1 cellular context compared by ENCODE assay signal in the genomic region with DNA sequence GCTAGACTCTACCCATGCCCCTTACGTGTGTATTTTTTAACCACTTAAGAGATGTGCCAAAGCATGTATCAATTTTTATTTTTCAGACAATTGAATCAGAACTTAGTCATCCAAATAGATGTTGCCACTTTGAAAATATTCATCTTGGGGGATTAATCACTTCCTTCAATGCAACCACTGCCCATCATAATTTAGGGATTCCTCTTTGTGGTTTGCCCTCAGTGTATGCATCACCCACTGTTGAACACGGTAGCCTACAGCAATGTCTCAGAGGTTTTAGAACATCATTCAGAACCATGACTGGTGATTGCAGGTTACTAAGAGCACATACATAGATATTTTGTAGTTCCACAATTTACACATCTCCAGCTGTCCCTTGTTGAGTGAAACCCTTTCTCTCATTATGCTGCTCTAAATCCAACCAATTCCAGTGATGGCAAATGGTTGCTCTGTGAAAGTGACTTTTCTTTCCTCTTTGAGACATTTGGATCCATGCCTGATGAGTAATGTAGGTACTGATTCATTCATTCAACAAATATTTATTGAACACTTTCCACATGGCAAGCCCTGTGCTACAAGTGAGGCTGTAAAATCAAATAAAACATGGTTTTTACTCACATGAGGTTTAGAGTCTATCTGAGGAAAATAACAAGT.
TF ChIP-seq lines count a peak whose summit lies in the region.

No MANE protein-coding gene starts in this region.

TF ChIP-seq in SK-N-SH, 30 proteins besides CTCF, POLR2A, EP300 and RAD21 (continued from another document):
- 0 out of 2 replicates have a peak, but pooled peaks have one; percentile 5 for TF ChIP-seq ZBTB33 (IDR thresholded peaks at IDR 0.05; ENCODE audit: borderline replicate concordance, low read depth)
TF ChIP-seq in SK-N-SH: peak in this region for 11.
